ENCODE assay signal across 8 cellular contexts in the genomic region with DNA sequence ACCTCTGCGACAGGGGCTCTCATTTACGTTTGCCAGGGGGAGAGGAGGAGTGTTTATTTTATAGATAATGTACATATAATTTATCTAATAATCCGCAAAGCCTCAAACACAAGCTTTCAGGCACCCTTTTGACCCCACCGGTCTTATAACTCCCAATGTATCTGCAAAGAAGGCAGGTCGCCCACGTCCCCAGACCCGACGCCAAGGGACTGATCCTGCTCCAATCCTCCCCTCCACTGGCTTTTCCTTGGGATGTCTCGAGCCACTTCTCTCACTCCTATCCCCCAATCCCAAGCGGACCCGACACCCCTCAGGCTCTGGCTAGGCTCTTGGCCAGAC. TPM values are rescaled to one million over a fixed set of nuclear protein-coding genes. Genes with fewer than 3 reads are reported as not detected.
A peak's percentile ranks its signal among the peaks of the same experiment; 100 is the strongest.
DNase-seq lines count a peak whose midpoint lies in the region; ATAC-seq and TF ChIP-seq lines count a peak whose summit lies in the region.

No MANE protein-coding gene starts in this region.

- peak; percentile 3 for ATAC-seq in HG03460 (IDR thresholded peaks at IDR 0.05; ENCODE audit: unreplicated experiment)
- no peak for ATAC-seq in lung (ENCODE audit: insufficient read depth, low FRiP score)
- ATAC-seq in HG02642 (IDR thresholded peaks at IDR 0.05; ENCODE audit: poor library complexity, unreplicated experiment): no peak
- ATAC-seq in GM18868 (IDR thresholded peaks at IDR 0.05; ENCODE audit: unreplicated experiment): no peak

- H3K4me1 ChIP-seq in lung (ENCODE audit: control insufficient read depth in 2 of 2, insufficient read depth in 2 of 2, low read length in 2 of 2): peaks cover 0 to 7% of the 10 kb centered on the region in 2 donors

- no peaks in the 10 kb centered on the region for H3K9me3 ChIP-seq in lung (ENCODE audit: control insufficient read depth in 2 of 2, insufficient read depth in 1 of 2, low read length in 1 of 2)

- no peaks in the 10 kb centered on the region for H3K27me3 ChIP-seq in lung (ENCODE audit: control insufficient read depth, insufficient read depth)

- peak overlapping the region; percentile 61 for H3K4me3 ChIP-seq in GM12864 (ENCODE audit: low read depth, low read length)
- H3K4me3 ChIP-seq in astrocyte of the spinal cord (ENCODE audit: low read depth, low read length): peak overlapping the region; percentile 94
- peak overlapping the region; percentile 83 for H3K4me3 ChIP-seq in lung

- peak overlapping the region; percentile 81 to 93 for H3K27ac ChIP-seq in lung (ENCODE audit: low read depth in 1 of 2, low read length in 1 of 2)

- no peak for DNase-seq in GM12864 (ENCODE audit: low read depth)
- DNase-seq in astrocyte of the spinal cord (ENCODE audit: low read depth, low spot score): no peak
- no peak for DNase-seq in lung (ENCODE audit: low spot score)
- no peak for DNase-seq in stimulated activated naive CD4-positive, alpha-beta T cell treated with Interleukin-2 at 50 U/mL for 16 hours (lab: John Stamatoyannopoulos, UW)
- no peak for DNase-seq in AG08396 (ENCODE audit: low spot score)

- in situ Hi-C loops in astrocyte of the spinal cord (cut with HindIII; ENCODE audit: low sequenced_read_pairs): loop anchor here (10.0 kb wide), 1 partner anchor 112 kb away; no protein-coding TSS in a partner anchor

- no peaks in the 10 kb centered on the region for H3K36me3 ChIP-seq in lung (ENCODE audit: control insufficient read depth in 2 of 2, insufficient read depth in 2 of 2, low read length in 2 of 2)

- no peak for TF ChIP-seq CTCF in GM12864 (IDR thresholded peaks at IDR 0.05; ENCODE audit: low read depth, low read length, missing control alignments)
- no peak for TF ChIP-seq CTCF in astrocyte of the spinal cord (IDR thresholded peaks at IDR 0.05; ENCODE audit: low read depth, low read length)
- TF ChIP-seq CTCF in lung (IDR thresholded peaks at IDR 0.05; ENCODE audit: control extremely low read depth, extremely low read depth): no peak

- 0% methylated on average over 11 of the region's 11 CpGs for WGBS in lung, 2 donors

RNA-seq across cellular contexts. Expression of a gene that starts 0.5 kb away (rescaled TPM):
- total RNA-seq in lung: 10 to 100 TPM; 19.8 to 29.3 TPM
- 10 to 100 TPM in 1 of 2 donors, 1 to 10 TPM in 1; 5.9 to 10.1 TPM for polyA plus RNA-seq in lung
